Comparison of ENCODE assay signal across 1 cellular context in genomic region chr17:74799097-74799496, GRCh38.
TF ChIP-seq lines count a peak whose summit lies in the region.

No MANE protein-coding gene starts in this region.

TF ChIP-seq in SK-N-SH, 30 proteins besides CTCF, POLR2A, EP300 and RAD21 (continued from another document):
- no peak for TF ChIP-seq USF2 (IDR thresholded peaks at IDR 0.05; ENCODE audit: borderline replicate concordance, low read depth, low read length)
- no peak for TF ChIP-seq YY1 (IDR thresholded peaks at IDR 0.05; ENCODE audit: low read depth)
- no peak for TF ChIP-seq TCF12 (IDR thresholded peaks at IDR 0.05)
- no peak for TF ChIP-seq JUND (IDR thresholded peaks at IDR 0.05)
- no peak for TF ChIP-seq SIN3A (IDR thresholded peaks at IDR 0.05; ENCODE audit: borderline replicate concordance, low read depth, low read length)
- TF ChIP-seq USF1 (IDR thresholded peaks at IDR 0.05; ENCODE audit: borderline replicate concordance, low read depth) = no peak
- TF ChIP-seq FOSL2 (IDR thresholded peaks at IDR 0.05; ENCODE audit: borderline replicate concordance, low read depth) = no peak
- TF ChIP-seq MEF2A (IDR thresholded peaks at IDR 0.05; ENCODE audit: borderline replicate concordance, low read depth) = no peak
